ENCODE assay signal across 3 cellular contexts in the genomic region with DNA sequence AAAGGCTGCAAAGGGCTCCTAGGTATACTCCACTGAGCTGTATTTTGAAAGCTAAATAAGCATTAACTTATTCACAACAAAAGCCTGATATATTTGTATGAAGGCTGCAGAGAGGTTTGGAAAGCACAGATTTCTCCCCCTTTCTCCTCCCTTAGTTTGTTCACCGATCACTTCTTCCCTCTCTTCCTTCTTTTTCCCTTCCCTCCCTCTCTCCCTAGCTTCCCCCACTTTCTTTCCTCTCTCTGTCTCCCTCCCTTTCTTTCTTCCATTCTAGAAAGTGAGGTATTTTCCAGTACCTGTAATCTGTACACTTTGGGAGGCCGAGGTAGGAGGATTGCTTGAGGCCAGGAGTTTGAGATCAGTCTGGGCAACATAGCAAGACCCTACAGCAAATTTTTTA.
"Had no signal": no experiment of that assay in that cellular context is flagged by ENCODE, and none has a peak within 500 bp of the region (broad histone marks: within the 10 kb centered on the region; RNA-seq: fewer than 3 reads in every experiment).

No MANE protein-coding gene starts in this region.

- DNase-seq: GDM1, GF-D8 had no signal

- ATAC-seq: GM12878 had no signal

- H3K4me3 ChIP-seq: GM12878 had no signal
